25 cellular contexts compared by ENCODE assay signal in genomic region chr21:28357743-28358142, GRCh38.
"Had no signal": no experiment of that assay in that cellular context is flagged by ENCODE, and none has a peak within 500 bp of the region (broad histone marks: within the 10 kb centered on the region; RNA-seq: fewer than 3 reads in every experiment).

No MANE protein-coding gene starts in this region.

- DNase-seq: activated CD4-positive, alpha-beta T cell treated with anti-CD3 and anti-CD28 coated beads, Interleukin-2, amount 10 ng/mL, durations not matched to agents 24 days and 14 days; activated CD4-positive, alpha-beta T cell treated with anti-CD3 and anti-CD28 coated beads, Interleukin-2, amount 50 U/mL, for 4 hours; activated CD8-positive, alpha-beta T cell treated with anti-CD3 and anti-CD28 coated beads for 36 hours; activated effector memory CD4-positive, alpha-beta T cell treated with anti-CD3 and anti-CD28 coated beads, Interleukin-2, amount 50 U/mL, for 16 hours; activated naive CD4-positive, alpha-beta T cell; activated naive CD4-positive, alpha-beta T cell treated with anti-CD3 and anti-CD28 coated beads, Interleukin-2, amount 50 U/mL, for 16 hours; activated naive CD8-positive, alpha-beta T cell treated with anti-CD3 and anti-CD28 coated beads for 36 hours; activated T-cell treated with anti-CD3 and anti-CD28 coated beads, Interleukin-2, amount 50 U/mL, for 1 hour; activated T-cell treated with anti-CD3 and anti-CD28 coated beads, Interleukin-2, amount 50 U/mL, for 72 hours; amygdala; Karpas-422; NCI-H1105; NCI-H1417 treated with DMSO at 0.1 percent for 48 hours; NCI-H187 treated with DMSO at 0.1 percent for 48 hours; NCI-H2081; NCI-H2171 treated with DMSO at 0.1 percent for 48 hours; NCI-H2227 treated with DMSO at 0.1 percent for 48 hours; NCI-H524 treated with DMSO at 0.1 percent for 48 hours; SHP77; SK-N-SH had no signal

- H3K4me3 ChIP-seq: ascending aorta, cardiac muscle cell, SJSA1 had no signal

- ATAC-seq: activated CD8-positive, alpha-beta T cell treated with anti-CD3 and anti-CD28 coated beads for 36 hours; activated T-cell treated with anti-CD3 and anti-CD28 coated beads, Interleukin-2, amount 50 U/mL, for 72 hours; activated T-helper 17 cell treated with anti-CD3 and anti-CD28 coated beads, Interleukin-2, amount 50 U/mL, for 72 hours; Panc1 had no signal
